ENCODE assay signal across 23 cellular contexts in the genomic region with DNA sequence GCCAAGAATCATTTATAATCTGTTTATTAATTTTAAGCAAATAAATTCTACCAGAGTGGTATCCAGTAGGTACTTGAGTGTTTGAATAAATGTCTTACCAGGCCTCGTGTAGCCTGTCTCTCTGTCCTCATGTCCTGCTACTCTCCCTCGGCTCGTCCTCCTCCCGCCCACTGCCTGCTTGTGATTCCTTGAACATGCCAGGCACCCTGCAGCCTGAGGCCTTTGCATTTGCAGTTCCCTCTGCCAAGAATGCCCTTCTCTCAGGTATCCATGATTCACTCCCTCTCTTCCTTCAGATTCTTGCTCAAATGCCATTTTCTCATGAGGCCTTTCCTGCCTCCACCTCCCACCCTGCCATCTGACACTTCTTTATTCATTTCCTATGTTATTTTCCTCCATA.
"Had no signal": no experiment of that assay in that cellular context is flagged by ENCODE, and none has a peak within 500 bp of the region (broad histone marks: within the 10 kb centered on the region; RNA-seq: fewer than 3 reads in every experiment).

No MANE protein-coding gene starts in this region.

- H3K27ac Mint-ChIP-seq: nephron, progenitor cell of endocrine pancreas had no signal

- H3K27me3 Mint-ChIP-seq: progenitor cell of endocrine pancreas had no signal

- H3K4me3 ChIP-seq: colonic mucosa, gastrocnemius medialis, heart right ventricle, left lung, lower lobe of right lung, pancreas, stomach, thoracic aorta, transverse colon had no signal

- H3K4me3 Mint-ChIP-seq: naive B cell, nephron had no signal

- H3K4me1 ChIP-seq: colonic mucosa, gastrocnemius medialis, heart right ventricle, left lung, lower lobe of right lung, pancreas, stomach, transverse colon had no signal

- ATAC-seq: esophagus mucosa, gastrocnemius medialis, heart right ventricle, left lung, lower lobe of right lung, pancreas, right cardiac atrium had no signal

- H3K27me3 ChIP-seq: colonic mucosa, gastrocnemius medialis, left lung, pancreas, stomach, transverse colon had no signal

- H3K9me3 ChIP-seq: colonic mucosa, gastrocnemius medialis, heart right ventricle, left lung, lower lobe of right lung, pancreas, thoracic aorta, transverse colon had no signal

- H3K36me3 ChIP-seq: colonic mucosa, gastrocnemius medialis, heart right ventricle, left lung, lower lobe of right lung, pancreas, stomach, thoracic aorta, transverse colon had no signal

- H3K27ac ChIP-seq: colonic mucosa, gastrocnemius medialis, heart right ventricle, left lung, lower lobe of right lung, pancreas, stomach, thoracic aorta, transverse colon had no signal

- H3K4me1 Mint-ChIP-seq: naive B cell, nephron had no signal

- DNase-seq: colonic mucosa; dermis blood vessel endothelial cell; gastrocnemius medialis; heart right ventricle; left lung; lower lobe of right lung; mesenchymal stem cell; naive B cell; occipital lobe; pancreas; right cardiac atrium; small intestine; stimulated activated CD4-positive, alpha-beta T cell treated with anti-CD3 and anti-CD28 coated beads, Interleukin-12 subunit alpha, Interleukin-12 subunit beta, amount 100 ng/mL, for 4 hours; stimulated activated naive CD4-positive, alpha-beta T cell; stomach; substantia nigra; transverse colon had no signal

- FAIRE-seq: endothelial cell of umbilical vein, islet of Langerhans, pancreas, small intestine had no signal
